In genomic region chr7:66699998-66700397, GRCh38 we compare ENCODE assay signal across 19 cellular contexts. TPM values are rescaled to one million over a fixed set of nuclear protein-coding genes. Genes with fewer than 3 reads are reported as not detected.
DNase-seq lines count a peak whose midpoint lies in the region; ATAC-seq, FAIRE-seq and TF ChIP-seq lines count a peak whose summit lies in the region.
"Had no signal": no experiment of that assay in that cellular context is flagged by ENCODE, and none has a peak within 500 bp of the region (broad histone marks: within the 10 kb centered on the region; RNA-seq: fewer than 3 reads in every experiment).

No MANE protein-coding gene starts in this region.

- H3K27ac ChIP-seq in esophagus (ENCODE audit: low read depth in 2 of 2, low read length in 1 of 2), result peak overlapping the region; percentile 26 to 46
- peak overlapping the region in 5 of 8 donors; percentile 7 to 49 (median 36) for H3K27ac ChIP-seq in spleen
- H3K27ac ChIP-seq in effector memory CD4-positive, alpha-beta T cell (ENCODE audit: insufficient read depth, low read length, poor library complexity, severe bottlenecking), result no peak overlapping the region
- H3K27ac ChIP-seq: psoas muscle had no signal

- DNase-seq in GM03348 (ENCODE audit: low spot score) (peak; percentile 20), left lobe of liver (ENCODE audit: low spot score) (no peak), spleen (no peak), GM12891 (ENCODE audit: insufficient read length, low spot score) (no peak), germinal center (ENCODE audit: low spot score) (no peak)
- no peak for DNase-seq in effector memory CD4-positive, alpha-beta T cell
- DNase-seq: activated CD4-positive, alpha-beta T cell treated with anti-CD3 and anti-CD28 coated beads for 36 hours; activated gamma-delta T cell; COR-L47; cortex of kidney; GDM1; naive B cell; NCI-H2029; NCI-H524; OCI-M1; stimulated activated naive CD8-positive, alpha-beta T cell treated with anti-CD3 and anti-CD28 coated beads, Interleukin-15, amount 100 ng/mL, for 72 hours had no signal

- H3K36me3 ChIP-seq in esophagus (ENCODE audit: control insufficient read depth in 2 of 2, insufficient read depth in 2 of 2, low read length in 1 of 2), result no peaks in the 10 kb centered on the region
- peaks cover 0 to 7% (median 0%) of the 10 kb centered on the region in 6 donors for H3K36me3 ChIP-seq in spleen
- H3K36me3 ChIP-seq in effector memory CD4-positive, alpha-beta T cell (ENCODE audit: control insufficient read depth, insufficient read depth, low read length), result no peaks in the 10 kb centered on the region

- no peaks in the 10 kb centered on the region for H3K27me3 ChIP-seq in esophagus (ENCODE audit: control insufficient read depth in 1 of 2, insufficient read depth in 2 of 2, low read length in 2 of 2)
- no peaks in the 10 kb centered on the region for H3K27me3 ChIP-seq in spleen (replicated peaks in 1 of 7)
- H3K27me3 ChIP-seq in effector memory CD4-positive, alpha-beta T cell (replicated peaks; ENCODE audit: control insufficient read depth, insufficient read depth, low read length, poor library complexity, severe bottlenecking), result no peaks in the 10 kb centered on the region

- H3K4me3 ChIP-seq in esophagus (ENCODE audit: low read depth in 1 of 2, low read length in 2 of 2), result no peak overlapping the region
- H3K4me3 ChIP-seq in spleen, result no peak overlapping the region
- no peak overlapping the region for H3K4me3 ChIP-seq in effector memory CD4-positive, alpha-beta T cell (ENCODE audit: insufficient read depth, low read depth, low read length, poor library complexity, severe bottlenecking)
- H3K4me3 ChIP-seq: psoas muscle had no signal

- no peak for FAIRE-seq in GM12891 (lab: Jason Lieb, UNC)

- no peak for TF ChIP-seq CTCF in spleen (IDR thresholded peaks at IDR 0.05 in 8 of 11, conservative IDR thresholded peaks at IDR 0.05 in 3 of 11)

- H3K4me1 ChIP-seq in esophagus (ENCODE audit: control insufficient read depth in 2 of 2, insufficient read depth in 2 of 2, low read length in 1 of 2) (peaks cover 8% of the 10 kb centered on the region in 2 donors), spleen (no peaks in the 10 kb centered on the region)
- no peaks in the 10 kb centered on the region for H3K4me1 ChIP-seq in effector memory CD4-positive, alpha-beta T cell (ENCODE audit: control insufficient read depth, insufficient read depth, low read length, poor library complexity, severe bottlenecking)
- H3K4me1 ChIP-seq: psoas muscle had no signal

- intact Hi-C loops in spleen (cut with DNase I; ENCODE audit: low total_unique reads), result no loop called here

- 61 to 75% methylated on average over 6 of the region's 6 CpGs for WGBS in esophagus, 2 donors
- 81 to 89% (median 83%) methylated on average over 5 to 6 of the region's 6 CpGs for WGBS in spleen, 5 donors

- no peak for TF ChIP-seq POLR2A in spleen (IDR thresholded peaks at IDR 0.05)
- TF ChIP-seq POLR2A in GM12891 (IDR thresholded peaks at IDR 0.05; ENCODE audit: low read depth, low read length), result no peak

- H3K9me3 ChIP-seq in esophagus (ENCODE audit: control insufficient read depth in 2 of 2, insufficient read depth in 1 of 2, low read depth in 1 of 2, low read length in 1 of 2) (no peaks in the 10 kb centered on the region), spleen (no peaks in the 10 kb centered on the region)
- H3K9me3 ChIP-seq in effector memory CD4-positive, alpha-beta T cell (ENCODE audit: control insufficient read depth, low read length), result no peaks in the 10 kb centered on the region
- H3K9me3 ChIP-seq: psoas muscle had no signal

- ATAC-seq in left lobe of liver (peak; percentile 47), GM21367 (IDR thresholded peaks at IDR 0.05; ENCODE audit: unreplicated experiment) (no peak)
- ATAC-seq: activated CD4-positive, alpha-beta T cell treated with anti-CD3 and anti-CD28 coated beads for 36 hours; psoas muscle; stimulated activated naive CD8-positive, alpha-beta T cell treated with anti-CD3 and anti-CD28 coated beads, Interleukin-15, amount 100 ng/mL, for 72 hours had no signal

TF ChIP-seq in GM12891, 5 proteins besides CTCF, POLR2A, EP300 and RAD21:
- TF ChIP-seq TAF1 (IDR thresholded peaks at IDR 0.05; ENCODE audit: low read depth, low read length) (no peak), POLR2AphosphoS5 (IDR thresholded peaks at IDR 0.05; ENCODE audit: low read depth, low read length) (no peak), PAX5 (IDR thresholded peaks at IDR 0.05; ENCODE audit: insufficient read depth, low read length, severe bottlenecking) (no peak), POU2F2 (IDR thresholded peaks at IDR 0.05; ENCODE audit: low read depth, low read length) (no peak), SPI1 (IDR thresholded peaks at IDR 0.05; ENCODE audit: low read depth, low read length) (no peak)

RNA-seq across cellular contexts. Expression of gene RABGEF1, which starts 40.5 kb away (rescaled TPM):
- polyA plus RNA-seq in esophagus (10 to 100 TPM; 18.5 to 21.3 TPM), spleen (10 to 100 TPM in 1 of 3 donors, 1 to 10 TPM in 2; 8.3 to 10.0 (median 8.8) TPM)
- total RNA-seq in left lobe of liver (8.4 TPM), spleen (10 to 100 TPM; 26.7 to 39.6 (median 30.8) TPM)
- polyA plus RNA-seq in GM12891 (2012; ENCODE audit: low read depth, missing spikeins), result 15.2 TPM
